In genomic region chr7:149662591-149663095, GRCh38 we compare ENCODE assay signal across 8 cellular contexts.
A peak's percentile ranks its signal among the peaks of the same experiment; 100 is the strongest.
DNase-seq lines count a peak whose midpoint lies in the region; ATAC-seq, FAIRE-seq and TF ChIP-seq lines count a peak whose summit lies in the region.

No MANE protein-coding gene starts in this region.

- H3K4me3 ChIP-seq in WI38 (ENCODE audit: low read depth, low read length) = no peak overlapping the region

- peak; percentile 49 for TF ChIP-seq CTCF in WI38 (IDR thresholded peaks at IDR 0.05; ENCODE audit: low read depth, low read length)

- peak; percentile 93 for FAIRE-seq in G401.6 (lab: Jason Lieb, UNC)

- H3K27ac ChIP-seq in caudate nucleus (ENCODE audit: low read depth, low read length) = no peak overlapping the region

- ATAC-seq in GM21717 (IDR thresholded peaks at IDR 0.05; ENCODE audit: unreplicated experiment) = peak; percentile 90
- ATAC-seq in left lobe of liver = peak; percentile 100

- peak; percentile 53 for DNase-seq in LoVo (ENCODE audit: low spot score)
- DNase-seq in caudate nucleus (lab: John Stamatoyannopoulos, UW) = peak in 31 of 61 donors; percentile 1 to 75 (median 17)
- DNase-seq in left lobe of liver (ENCODE audit: low spot score) = peak; percentile 74
- DNase-seq in stimulated activated CD8-positive, alpha-beta memory T cell treated with anti-CD3 and anti-CD28 coated beads, Interleukin-12 subunit alpha, Interleukin-12 subunit beta, amount 100 ng/mL, for 24 hours (ENCODE audit: extremely low read depth) = peak; percentile 31
- DNase-seq in amniotic stem cell (lab: John Stamatoyannopoulos, UW) = no peak
